In genomic region chr2:220533485-220533884, GRCh38 we compare ENCODE assay signal across 9 cellular contexts.
DNase-seq lines count a peak whose midpoint lies in the region; ATAC-seq and TF ChIP-seq lines count a peak whose summit lies in the region.
"Had no signal": no experiment of that assay in that cellular context is flagged by ENCODE, and none has a peak within 500 bp of the region (broad histone marks: within the 10 kb centered on the region; RNA-seq: fewer than 3 reads in every experiment).

No MANE protein-coding gene starts in this region.

- H3K27ac Mint-ChIP-seq in chondrocyte (ENCODE audit: unreplicated experiment), result no peak overlapping the region
- H3K27ac Mint-ChIP-seq in CD8-positive, alpha-beta T cell, result no peak overlapping the region

- CTCF ChIA-PET in BJ (lab: Yijun Ruan, JAX), result interaction anchor here (0.6 to 1.6 kb wide), 13 partner anchors 9 to 1067 kb away, joined by 3 to 6 read pairs (median 3); no protein-coding TSS in a partner anchor
- CTCF ChIA-PET in CD8-positive, alpha-beta T cell (lab: Charles Lee), result no interaction called here

- H3K27ac ChIP-seq in CD8-positive, alpha-beta T cell (ENCODE audit: low read depth, low read length), result no peak overlapping the region
- H3K27ac ChIP-seq in thyroid gland, result no peak overlapping the region

- H3K9me3 ChIP-seq in CD8-positive, alpha-beta T cell (ENCODE audit: low read length), result no peaks in the 10 kb centered on the region
- H3K9me3 ChIP-seq in thyroid gland, result no peaks in the 10 kb centered on the region

- peaks cover 9% of the 10 kb centered on the region for H3K4me1 Mint-ChIP-seq in chondrocyte (ENCODE audit: low read depth)
- no peaks in the 10 kb centered on the region for H3K4me1 Mint-ChIP-seq in CD8-positive, alpha-beta T cell (ENCODE audit: low read depth)
- H3K4me1 Mint-ChIP-seq: central memory CD8-positive, alpha-beta T cell had no signal

- no peak overlapping the region for H3K4me3 Mint-ChIP-seq in chondrocyte (ENCODE audit: unreplicated experiment)
- no peak overlapping the region for H3K4me3 Mint-ChIP-seq in CD8-positive, alpha-beta T cell
- H3K4me3 Mint-ChIP-seq: central memory CD8-positive, alpha-beta T cell had no signal

- no peak for TF ChIP-seq POLR2A in thyroid gland (IDR thresholded peaks at IDR 0.05)

- intact Hi-C loops in CD8-positive, alpha-beta T cell (cut with DNase I, micrococcal nuclease), result no loop called here
- intact Hi-C loops in thyroid gland (cut with DNase I), result no loop called here

- H3K4me1 ChIP-seq in CD8-positive, alpha-beta T cell (ENCODE audit: insufficient read depth, low read length), result no peaks in the 10 kb centered on the region
- no peaks in the 10 kb centered on the region for H3K4me1 ChIP-seq in thyroid gland

- no peak for DNase-seq in BJ (ENCODE audit: low read depth)
- DNase-seq in HPDE6-E6E7 (ENCODE audit: extremely low spot score), result peak; percentile 12
- no peak for DNase-seq in chondrocyte (ENCODE audit: low spot score)
- no peak for DNase-seq in GM19238 (ENCODE audit: insufficient read length, low spot score)
- DNase-seq in CD8-positive, alpha-beta T cell, result no peak
- no peak for DNase-seq in anterior cingulate cortex (lab: John Stamatoyannopoulos, UW)
- DNase-seq in thyroid gland, result no peak

- H3K4me3 ChIP-seq in BJ (ENCODE audit: low read depth, low read length) (no peak overlapping the region), thyroid gland (replicated peaks in 1 of 3) (no peak overlapping the region)
- H3K4me3 ChIP-seq in CD8-positive, alpha-beta T cell (ENCODE audit: low read depth, low read length), result no peak overlapping the region

- H3K27me3 ChIP-seq in BJ (ENCODE audit: control insufficient read depth, insufficient read depth, low read length), result no peaks in the 10 kb centered on the region
- H3K27me3 ChIP-seq in CD8-positive, alpha-beta T cell (ENCODE audit: insufficient read depth, low read length), result no peaks in the 10 kb centered on the region
- H3K27me3 ChIP-seq in thyroid gland, result no peaks in the 10 kb centered on the region

- peak; percentile 50 for TF ChIP-seq CTCF in BJ (IDR thresholded peaks at IDR 0.05; ENCODE audit: insufficient read depth, low read depth, low read length)
- peak; percentile 61 for TF ChIP-seq CTCF in chondrocyte (IDR thresholded peaks at IDR 0.05)
- no peak for TF ChIP-seq CTCF in CD8-positive, alpha-beta T cell (IDR thresholded peaks at IDR 0.05)
- TF ChIP-seq CTCF in thyroid gland (IDR thresholded peaks at IDR 0.05), result no peak

- H3K27me3 Mint-ChIP-seq in chondrocyte (ENCODE audit: low read depth), result no peaks in the 10 kb centered on the region
- H3K27me3 Mint-ChIP-seq in CD8-positive, alpha-beta T cell (ENCODE audit: low read depth), result no peaks in the 10 kb centered on the region
- H3K27me3 Mint-ChIP-seq: central memory CD8-positive, alpha-beta T cell had no signal

- peaks cover 13% of the 10 kb centered on the region for H3K9me3 Mint-ChIP-seq in chondrocyte (ENCODE audit: low read depth)
- peaks cover 8% of the 10 kb centered on the region for H3K9me3 Mint-ChIP-seq in CD8-positive, alpha-beta T cell

- peak; percentile 56 for ATAC-seq in GM19452 (IDR thresholded peaks at IDR 0.05; ENCODE audit: unreplicated experiment)
- ATAC-seq in CD8-positive, alpha-beta T cell, result no peak

- POLR2A ChIA-PET in BJ (lab: Charles Lee), result no interaction called here
- POLR2A ChIA-PET in CD8-positive, alpha-beta T cell (lab: Charles Lee), result no interaction called here

- peaks cover 3% of the 10 kb centered on the region for H3K36me3 Mint-ChIP-seq in chondrocyte (ENCODE audit: low read depth)
- no peaks in the 10 kb centered on the region for H3K36me3 Mint-ChIP-seq in CD8-positive, alpha-beta T cell

- no peaks in the 10 kb centered on the region for H3K36me3 ChIP-seq in BJ (ENCODE audit: control insufficient read depth, insufficient read depth, low read length)
- H3K36me3 ChIP-seq in CD8-positive, alpha-beta T cell (ENCODE audit: insufficient read depth, low read length), result no peaks in the 10 kb centered on the region
- H3K36me3 ChIP-seq in thyroid gland, result no peaks in the 10 kb centered on the region

- WGBS in thyroid gland, 2 donors, result 61 to 75% methylated on average over 2 of the region's 2 CpGs

Comparison
In these comparisons a context has a peak if more than half of its experiments do, and no peak if none do; other contexts are left out.
1. CTCF ChIP-seq: peak in BJ (single experiment) and chondrocyte (single experiment); none in CD8-positive, alpha-beta T cell (single experiment) and thyroid gland (0 of 6).